8 cellular contexts compared by ENCODE assay signal in the genomic region with DNA sequence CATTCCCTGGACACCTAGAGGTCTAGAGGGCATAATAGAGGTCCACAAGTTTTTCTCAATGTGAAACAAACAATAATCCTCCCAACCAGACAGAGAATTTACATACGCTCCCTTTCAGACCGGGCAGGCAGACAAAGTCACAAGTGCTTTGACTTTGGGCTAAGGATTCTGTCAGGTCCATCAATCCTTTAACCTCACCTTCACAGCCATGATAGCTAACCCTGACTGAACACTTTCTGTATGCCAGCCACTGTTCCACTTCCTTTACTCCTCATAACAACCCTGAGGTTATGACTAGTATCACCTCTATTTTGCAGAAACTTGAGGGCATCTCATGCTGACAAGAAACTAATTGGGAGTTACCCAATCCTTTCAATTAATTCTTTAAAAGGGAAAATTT.
DNase-seq lines count a peak whose midpoint lies in the region; ATAC-seq, FAIRE-seq and TF ChIP-seq lines count a peak whose summit lies in the region.

No MANE protein-coding gene starts in this region.

- in situ Hi-C loops in brain microvascular endothelial cell (cut with HindIII; ENCODE audit: low pct_ligation_motif_present, low sequenced_read_pairs): no loop called here

- H3K4me3 ChIP-seq in CD8-positive, alpha-beta T cell (ENCODE audit: low read depth, low read length): peak overlapping the region; percentile 36
- H3K4me3 ChIP-seq in brain microvascular endothelial cell (ENCODE audit: low read depth, low read length) (no peak overlapping the region), suprapubic skin (no peak overlapping the region)

- peak overlapping the region; percentile 32 for H3K27ac ChIP-seq in CD8-positive, alpha-beta T cell (ENCODE audit: low read depth, low read length)
- no peak overlapping the region for H3K27ac ChIP-seq in brain microvascular endothelial cell
- H3K27ac ChIP-seq in suprapubic skin: no peak overlapping the region

- TF ChIP-seq POLR2A in suprapubic skin (IDR thresholded peaks at IDR 0.05): no peak

- peaks cover 16% of the 10 kb centered on the region for H3K4me1 ChIP-seq in CD8-positive, alpha-beta T cell (ENCODE audit: insufficient read depth, low read length)
- H3K4me1 ChIP-seq in suprapubic skin: no peaks in the 10 kb centered on the region

- CTCF ChIA-PET in CD8-positive, alpha-beta T cell (lab: Charles Lee): interaction anchor here (1.7 kb wide), 1 partner anchor 49 kb away, joined by 3 read pairs; no protein-coding TSS in a partner anchor

- FAIRE-seq in HTR-8/SVneo (lab: Jason Lieb, UNC): no peak

- 73% methylated on average over 2 of the region's 2 CpGs for WGBS in suprapubic skin

- H3K4me3 Mint-ChIP-seq in CD8-positive, alpha-beta T cell: peak overlapping the region; percentile 80
- H3K4me3 Mint-ChIP-seq in activated naive CD8-positive, alpha-beta T cell treated with anti-CD3 and anti-CD28 coated beads for 36 hours: peak overlapping the region; percentile 76

- no peaks in the 10 kb centered on the region for H3K9me3 ChIP-seq in CD8-positive, alpha-beta T cell (ENCODE audit: low read length)
- H3K9me3 ChIP-seq in suprapubic skin: no peaks in the 10 kb centered on the region

- DNase-seq in CD8-positive, alpha-beta T cell: no peak
- no peak for DNase-seq in activated naive CD8-positive, alpha-beta T cell treated with anti-CD3 and anti-CD28 coated beads for 36 hours
- no peak for DNase-seq in brain microvascular endothelial cell
- DNase-seq in HTR-8/SVneo (ENCODE audit: insufficient read length, low spot score): no peak
- no peak for DNase-seq in suprapubic skin (ENCODE audit: low spot score in 2 of 2)
- DNase-seq in NCI-H526 (lab: John Stamatoyannopoulos, UW): no peak

- no peaks in the 10 kb centered on the region for H3K27me3 Mint-ChIP-seq in CD8-positive, alpha-beta T cell (ENCODE audit: low read depth)
- H3K27me3 Mint-ChIP-seq in activated naive CD8-positive, alpha-beta T cell treated with anti-CD3 and anti-CD28 coated beads for 36 hours: no peaks in the 10 kb centered on the region

- POLR2A ChIA-PET in CD8-positive, alpha-beta T cell (lab: Charles Lee): no interaction called here

- H3K36me3 ChIP-seq in CD8-positive, alpha-beta T cell (ENCODE audit: insufficient read depth, low read length): no peaks in the 10 kb centered on the region
- H3K36me3 ChIP-seq in brain microvascular endothelial cell (replicated peaks) (no peaks in the 10 kb centered on the region), suprapubic skin (no peaks in the 10 kb centered on the region)

- intact Hi-C loops in CD8-positive, alpha-beta T cell (cut with DNase I, micrococcal nuclease): loop anchor here in 1 of 2 experiments (10.0 kb wide), 1 partner anchor 67 kb away; no protein-coding TSS in a partner anchor

- TF ChIP-seq EP300 in suprapubic skin (IDR thresholded peaks at IDR 0.05): no peak

- no peaks in the 10 kb centered on the region for H3K9me3 Mint-ChIP-seq in CD8-positive, alpha-beta T cell
- H3K9me3 Mint-ChIP-seq in activated naive CD8-positive, alpha-beta T cell treated with anti-CD3 and anti-CD28 coated beads for 36 hours: peaks cover 2% of the 10 kb centered on the region

- peaks cover 32% of the 10 kb centered on the region for H3K4me1 Mint-ChIP-seq in CD8-positive, alpha-beta T cell (ENCODE audit: low read depth)
- peaks cover 20% of the 10 kb centered on the region for H3K4me1 Mint-ChIP-seq in activated naive CD8-positive, alpha-beta T cell treated with anti-CD3 and anti-CD28 coated beads for 36 hours

- no peak for TF ChIP-seq CTCF in CD8-positive, alpha-beta T cell (IDR thresholded peaks at IDR 0.05)
- TF ChIP-seq CTCF in brain microvascular endothelial cell (IDR thresholded peaks at IDR 0.05; ENCODE audit: low read depth, low read length, missing control alignments) (no peak), suprapubic skin (IDR thresholded peaks at IDR 0.05) (no peak)

- ATAC-seq in CD8-positive, alpha-beta T cell: no peak
- ATAC-seq in GM19463 (IDR thresholded peaks at IDR 0.05; ENCODE audit: unreplicated experiment) (peak; percentile 7), HG03196 (IDR thresholded peaks at IDR 0.05; ENCODE audit: unreplicated experiment) (peak; percentile 37)

- H3K27me3 ChIP-seq in CD8-positive, alpha-beta T cell (ENCODE audit: insufficient read depth, low read length): no peaks in the 10 kb centered on the region
- no peaks in the 10 kb centered on the region for H3K27me3 ChIP-seq in brain microvascular endothelial cell (replicated peaks)
- no peaks in the 10 kb centered on the region for H3K27me3 ChIP-seq in suprapubic skin

- H3K27ac Mint-ChIP-seq in CD8-positive, alpha-beta T cell: peak overlapping the region; percentile 95
- peak overlapping the region; percentile 97 for H3K27ac Mint-ChIP-seq in activated naive CD8-positive, alpha-beta T cell treated with anti-CD3 and anti-CD28 coated beads for 36 hours

- no peaks in the 10 kb centered on the region for H3K36me3 Mint-ChIP-seq in CD8-positive, alpha-beta T cell
- H3K36me3 Mint-ChIP-seq in activated naive CD8-positive, alpha-beta T cell treated with anti-CD3 and anti-CD28 coated beads for 36 hours: no peaks in the 10 kb centered on the region
